In the genomic region with DNA sequence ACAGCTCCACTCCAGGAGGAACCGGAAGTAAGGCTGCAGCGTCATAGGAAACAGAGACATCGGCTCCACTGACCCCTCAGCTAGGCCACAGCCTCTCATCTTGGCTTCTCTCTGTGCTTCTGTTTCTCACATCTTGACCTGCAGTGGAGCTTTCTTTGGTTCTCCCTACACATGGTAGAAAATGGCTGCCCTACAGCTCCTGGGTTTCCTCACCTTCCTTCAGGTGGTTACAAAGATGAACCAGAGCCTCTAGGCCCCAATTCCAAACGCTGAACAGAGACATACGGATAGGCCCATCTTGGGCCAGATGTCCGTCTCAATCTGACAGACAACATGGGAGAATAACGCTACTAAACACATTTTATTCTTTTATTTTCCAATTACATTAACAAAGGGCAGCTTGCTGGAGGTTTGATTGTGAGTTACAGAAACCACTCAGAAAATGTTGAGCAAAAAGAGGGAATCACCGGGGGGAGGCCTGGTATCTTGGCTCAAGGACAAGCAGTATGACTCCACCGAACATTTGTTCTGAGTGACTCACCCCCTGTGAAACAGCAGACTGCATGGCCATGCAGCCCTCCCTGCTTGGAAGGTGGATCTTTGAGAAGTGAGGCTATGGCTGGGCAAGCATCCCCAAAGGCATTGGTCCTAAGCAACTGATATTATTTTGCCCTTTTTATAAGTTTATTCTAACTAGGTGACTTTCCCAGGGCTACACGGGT, we compare ENCODE assay signal across 13 cellular contexts.
DNase-seq lines count a peak whose midpoint lies in the region; ATAC-seq and TF ChIP-seq lines count a peak whose summit lies in the region.
"Had no signal": no experiment of that assay in that cellular context is flagged by ENCODE, and none has a peak within 500 bp of the region (broad histone marks: within the 10 kb centered on the region; RNA-seq: fewer than 3 reads in every experiment).

No MANE protein-coding gene starts in this region.

- no peak for ATAC-seq in effector memory CD8-positive, alpha-beta T cell (replicated peaks)
- ATAC-seq: natural killer cell had no signal

- H3K9me3 ChIP-seq in esophagus muscularis mucosa = no peaks in the 10 kb centered on the region

- POLR2A ChIA-PET in BJ (lab: Charles Lee) = no interaction called here

- no peak overlapping the region for H3K4me3 ChIP-seq in BJ (ENCODE audit: low read depth, low read length)
- no peak overlapping the region for H3K4me3 ChIP-seq in esophagus muscularis mucosa

- H3K36me3 Mint-ChIP-seq in chondrocyte (ENCODE audit: low read depth) (no peaks in the 10 kb centered on the region), nephron (ENCODE audit: low read depth) (no peaks in the 10 kb centered on the region)
- H3K36me3 Mint-ChIP-seq in effector memory CD8-positive, alpha-beta T cell (ENCODE audit: insufficient read depth) = no peaks in the 10 kb centered on the region
- H3K36me3 Mint-ChIP-seq: natural killer cell had no signal

- H3K27me3 Mint-ChIP-seq in chondrocyte (ENCODE audit: low read depth) = no peaks in the 10 kb centered on the region
- H3K27me3 Mint-ChIP-seq in nephron (ENCODE audit: low read depth) = peaks cover 9% of the 10 kb centered on the region
- peaks cover 41 to 51% of the 10 kb centered on the region in 2 donors for H3K27me3 Mint-ChIP-seq in effector memory CD8-positive, alpha-beta T cell

- peak overlapping the region; percentile 67 for H3K27ac Mint-ChIP-seq in chondrocyte (ENCODE audit: unreplicated experiment)
- peak overlapping the region in 2 of 3 experiments; percentile 12 to 38 for H3K27ac Mint-ChIP-seq in nephron
- no peak overlapping the region for H3K27ac Mint-ChIP-seq in effector memory CD8-positive, alpha-beta T cell
- H3K27ac Mint-ChIP-seq: natural killer cell had no signal

- peaks cover 0 to 16% (median 1%) of the 10 kb centered on the region in 4 donors for H3K4me1 ChIP-seq in esophagus muscularis mucosa

- CTCF ChIA-PET in BJ (lab: Yijun Ruan, JAX) = interaction anchor here (0.7 kb wide), 1 partner anchor 37 kb away, joined by 3 read pairs; no protein-coding TSS in a partner anchor

- peak; percentile 73 for DNase-seq in BJ (ENCODE audit: low read depth)
- DNase-seq in NCI-H1694 (lab: John Stamatoyannopoulos, UW) = peak; percentile 25
- DNase-seq in chondrocyte (ENCODE audit: low spot score) = no peak
- no peak for DNase-seq in esophagus muscularis mucosa (ENCODE audit: extremely low spot score)
- no peak for DNase-seq in iPS-NIHi7 (ENCODE audit: extremely low spot score)
- DNase-seq in Kasumi-1 (lab: John Stamatoyannopoulos, UW) = no peak
- no peak for DNase-seq in effector memory CD8-positive, alpha-beta T cell
- DNase-seq: DMS153, hypothalamus, natural killer cell, NCI-H345 had no signal

- H3K4me3 Mint-ChIP-seq in chondrocyte (ENCODE audit: unreplicated experiment) (no peak overlapping the region), nephron (no peak overlapping the region)
- no peak overlapping the region for H3K4me3 Mint-ChIP-seq in effector memory CD8-positive, alpha-beta T cell
- H3K4me3 Mint-ChIP-seq: central memory CD8-positive, alpha-beta T cell; natural killer cell had no signal

- no peak for TF ChIP-seq CTCF in BJ (IDR thresholded peaks at IDR 0.05; ENCODE audit: insufficient read depth, low read depth, low read length)
- TF ChIP-seq CTCF in chondrocyte (IDR thresholded peaks at IDR 0.05) = no peak
- no peak for TF ChIP-seq CTCF in nephron (IDR thresholded peaks at IDR 0.05; ENCODE audit: unreplicated experiment in 3 of 3)
- no peak for TF ChIP-seq CTCF in esophagus muscularis mucosa (IDR thresholded peaks at IDR 0.05)

- no peak for TF ChIP-seq EP300 in esophagus muscularis mucosa (IDR thresholded peaks at IDR 0.05)

- no peak overlapping the region for H3K27ac ChIP-seq in esophagus muscularis mucosa (replicated peaks in 1 of 4)

- H3K27me3 ChIP-seq in BJ (ENCODE audit: control insufficient read depth, insufficient read depth, low read length) (no peaks in the 10 kb centered on the region), esophagus muscularis mucosa (peaks cover 0 to 2% (median 0%) of the 10 kb centered on the region in 4 donors)

- no peak for TF ChIP-seq POLR2A in esophagus muscularis mucosa (IDR thresholded peaks at IDR 0.05; ENCODE audit: low read depth)

- no peaks in the 10 kb centered on the region for H3K36me3 ChIP-seq in BJ (ENCODE audit: control insufficient read depth, insufficient read depth, low read length)
- no peaks in the 10 kb centered on the region for H3K36me3 ChIP-seq in esophagus muscularis mucosa

- WGBS in esophagus muscularis mucosa = 80% methylated on average over 10 of the region's 10 CpGs

- H3K4me1 Mint-ChIP-seq in chondrocyte (ENCODE audit: low read depth) (peaks cover 34% of the 10 kb centered on the region), nephron (peaks cover 24% of the 10 kb centered on the region)
- H3K4me1 Mint-ChIP-seq in effector memory CD8-positive, alpha-beta T cell (ENCODE audit: low read depth in 2 of 2) = no peaks in the 10 kb centered on the region
- H3K4me1 Mint-ChIP-seq: central memory CD8-positive, alpha-beta T cell; natural killer cell had no signal

- intact Hi-C loops in esophagus muscularis mucosa (cut with DNase I) = no loop called here

- H3K9me3 Mint-ChIP-seq in chondrocyte (ENCODE audit: low read depth) (no peaks in the 10 kb centered on the region), nephron (no peaks in the 10 kb centered on the region)
- no peaks in the 10 kb centered on the region for H3K9me3 Mint-ChIP-seq in effector memory CD8-positive, alpha-beta T cell
- H3K9me3 Mint-ChIP-seq: central memory CD8-positive, alpha-beta T cell; natural killer cell had no signal

Comparison
In these comparisons a context has a peak if more than half of its experiments do, and no peak if none do; other contexts are left out.
1. DNase-seq: peak in BJ (single experiment) and NCI-H1694 (single experiment); none in chondrocyte (single experiment), esophagus muscularis mucosa (single experiment), iPS-NIHi7 (single experiment), Kasumi-1 (0 of 2) and effector memory CD8-positive, alpha-beta T cell (0 of 3).
2. H3K27ac Mint-ChIP-seq: peak in chondrocyte (single experiment) and nephron (2 of 3); none in effector memory CD8-positive, alpha-beta T cell (0 of 2).